Comparison of ENCODE assay signal across 10 cellular contexts in the genomic region with DNA sequence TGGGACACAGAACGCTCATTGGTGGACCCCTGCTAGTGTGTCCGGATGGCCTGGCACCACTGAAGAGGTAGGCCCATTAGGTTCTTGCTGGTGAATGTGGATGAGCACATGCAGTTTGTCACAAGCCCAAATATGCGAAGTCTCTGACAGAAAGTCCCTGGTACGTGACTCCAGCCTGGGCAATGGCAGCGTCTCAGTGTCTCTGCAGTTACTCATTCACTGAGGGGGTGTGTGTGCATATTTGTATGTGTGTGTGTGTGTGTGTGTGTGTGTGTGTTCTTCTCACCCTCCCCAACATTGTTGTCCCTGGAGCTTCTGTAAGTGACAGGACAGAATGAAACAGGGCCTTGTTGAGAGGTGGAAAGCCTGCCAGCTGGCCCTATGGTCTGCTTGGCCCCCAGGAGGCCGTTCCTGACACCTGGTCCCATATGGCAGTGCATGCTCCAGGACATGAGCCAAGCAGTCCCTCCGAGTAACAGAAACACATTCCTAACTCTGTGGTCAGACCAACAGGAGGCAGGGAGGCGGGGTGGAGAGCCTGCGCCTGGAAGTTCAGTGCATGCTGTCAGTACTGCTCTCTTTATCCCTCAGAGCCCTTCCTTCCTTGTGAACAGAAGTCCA.
DNase-seq lines count a peak whose midpoint lies in the region; ATAC-seq and TF ChIP-seq lines count a peak whose summit lies in the region.
"Had no signal": no experiment of that assay in that cellular context is flagged by ENCODE, and none has a peak within 500 bp of the region (broad histone marks: within the 10 kb centered on the region; RNA-seq: fewer than 3 reads in every experiment).

No MANE protein-coding gene starts in this region.

- no peak for ATAC-seq in HG02885 (IDR thresholded peaks at IDR 0.05; ENCODE audit: poor library complexity, unreplicated experiment)
- ATAC-seq: stimulated activated naive CD8-positive, alpha-beta T cell treated with anti-CD3 and anti-CD28 coated beads, Interleukin-15, Interleukin-2, amounts not matched to agents 100 U/mL and 50 U/mL, for 24 hours had no signal

- no peak for TF ChIP-seq CTCF in fibroblast of villous mesenchyme (IDR thresholded peaks at IDR 0.05; ENCODE audit: insufficient read depth, low read depth, low read length)

- H3K4me3 ChIP-seq in fibroblast of villous mesenchyme (ENCODE audit: low read depth, low read length): no peak overlapping the region
- H3K4me3 ChIP-seq: SK-N-MC had no signal

- peak; percentile 95 for DNase-seq in GM04504 (ENCODE audit: low read depth)
- peak; percentile 52 for DNase-seq in SHP77 treated with DMSO at 0.1 percent for 48 hours (lab: John Stamatoyannopoulos, UW)
- peak; percentile 92 for DNase-seq in fibroblast of villous mesenchyme (ENCODE audit: low read depth)
- peak; percentile 94 for DNase-seq in renal cortical epithelial cell (ENCODE audit: low read depth)
- DNase-seq in stimulated activated CD4-positive, alpha-beta T cell treated with anti-CD3 and anti-CD28 coated beads, Interleukin-15, amount 100 ng/mL, for 24 hours: no peak
- DNase-seq in activated CD4-positive, CD25-positive, alpha-beta regulatory T cell treated with anti-CD3 and anti-CD28 coated beads, Interleukin-2, amount 50 U/mL, for 72 hours: no peak
- no peak for DNase-seq in stimulated activated naive CD4-positive, alpha-beta T cell treated with Interleukin-2 at 50 U/mL for 16 hours (lab: John Stamatoyannopoulos, UW)
- DNase-seq: stimulated activated naive CD8-positive, alpha-beta T cell treated with anti-CD3 and anti-CD28 coated beads, Interleukin-15, Interleukin-2, amounts not matched to agents 100 U/mL and 50 U/mL, for 24 hours had no signal

Comparison
In these comparisons a context has a peak if more than half of its experiments do, and no peak if none do; other contexts are left out.
1. DNase-seq: peak in GM04504 (single experiment), SHP77 treated with DMSO at 0.1 percent for 48 hours (single experiment), fibroblast of villous mesenchyme (single experiment) and renal cortical epithelial cell (single experiment); none in stimulated activated CD4-positive, alpha-beta T cell treated with anti-CD3 and anti-CD28 coated beads, Interleukin-15, amount 100 ng/mL, for 24 hours (single experiment), activated CD4-positive, CD25-positive, alpha-beta regulatory T cell treated with anti-CD3 and anti-CD28 coated beads, Interleukin-2, amount 50 U/mL, for 72 hours (single experiment) and stimulated activated naive CD4-positive, alpha-beta T cell treated with Interleukin-2 at 50 U/mL for 16 hours (single experiment).